ENCODE assay signal across 8 cellular contexts in genomic region chr14:37165794-37166193, GRCh38. TPM values are rescaled to one million over a fixed set of nuclear protein-coding genes. Genes with fewer than 3 reads are reported as not detected.
"Had no signal": no experiment of that assay in that cellular context is flagged by ENCODE, and none has a peak within 500 bp of the region (broad histone marks: within the 10 kb centered on the region; RNA-seq: fewer than 3 reads in every experiment).

No MANE protein-coding gene starts in this region.

- FAIRE-seq: G401.6, GM12878, GM12891, GM12892, GM18507, GM19239 had no signal

- H3K4me3 ChIP-seq: GM12878 had no signal

- ATAC-seq: GM12878 had no signal

- DNase-seq: GDM1, GF-D8 had no signal

RNA-seq across cellular contexts. Expression of gene MIPOL1, which starts 31.9 kb away (rescaled TPM):
- total RNA-seq: GM12878 had no signal
